In the genomic region with DNA sequence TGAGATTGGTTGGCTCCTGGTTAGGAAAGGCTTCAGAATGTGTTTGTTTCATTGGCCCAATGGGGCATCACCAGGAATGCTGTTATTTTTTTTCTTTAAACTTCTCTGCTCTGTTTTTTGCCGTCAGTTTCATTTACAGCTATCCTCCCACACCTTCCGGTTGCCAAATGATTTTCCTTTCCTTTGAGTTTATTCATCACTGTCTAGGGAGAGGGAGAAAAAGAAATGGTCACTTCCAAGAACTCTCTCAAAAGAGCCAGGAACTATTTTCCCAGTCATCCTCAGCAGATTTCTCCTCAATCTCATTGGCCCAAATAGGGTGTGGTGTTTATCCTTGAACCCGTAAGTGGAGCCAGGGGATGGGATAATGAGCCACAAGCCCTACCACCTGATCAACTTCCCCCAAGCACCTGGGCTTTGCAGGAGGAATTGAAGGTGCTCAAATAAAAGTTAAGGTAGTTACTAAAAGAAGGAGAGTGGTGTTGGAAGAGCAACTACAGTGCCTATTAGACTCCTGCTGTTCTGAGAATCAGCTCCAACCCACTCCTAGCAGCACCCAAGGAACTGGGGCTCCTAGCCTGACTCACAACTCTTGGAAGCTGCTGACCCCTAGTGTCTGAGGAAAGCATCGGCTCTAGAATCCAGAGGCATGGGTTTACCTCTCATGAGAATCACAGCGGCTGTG, we compare ENCODE assay signal across 8 cellular contexts. TPM values are rescaled to one million over a fixed set of nuclear protein-coding genes. Genes with fewer than 3 reads are reported as not detected.
DNase-seq lines count a peak whose midpoint lies in the region; ATAC-seq and TF ChIP-seq lines count a peak whose summit lies in the region.

No MANE protein-coding gene starts in this region.

- intact Hi-C loops in transverse colon (cut with DNase I; ENCODE audit: low total_unique reads) = loop anchor here (1.0 to 5.0 kb wide), 2 partner anchors 43 to 189 kb away; no protein-coding TSS in a partner anchor

- TF ChIP-seq EP300 in transverse colon (IDR thresholded peaks at IDR 0.05; ENCODE audit: low read depth) = no peak

- no peak overlapping the region for H3K18ac ChIP-seq in mesendoderm (ENCODE audit: low read length)

- H3K27ac ChIP-seq in mesendoderm (ENCODE audit: low read depth, low read length) = no peak overlapping the region
- H3K27ac ChIP-seq in transverse colon = peak overlapping the region; percentile 42 to 73 (median 62)

- DNase-seq in AG09319 (ENCODE audit: extremely low read depth, low read depth) (peak; percentile 73), NCI-H1048 (lab: John Stamatoyannopoulos, UW) (peak; percentile 40), SK-MEL-5 (ENCODE audit: low read depth, low spot score) (peak; percentile 88), ecto neural progenitor cell (ENCODE audit: low spot score) (peak; percentile 62), mesendoderm (peak; percentile 94), transverse colon (peak; percentile 73)

- H3K36me3 ChIP-seq in mesendoderm (ENCODE audit: control insufficient read depth, insufficient read depth, low read length) = no peaks in the 10 kb centered on the region
- H3K36me3 ChIP-seq in transverse colon = no peaks in the 10 kb centered on the region

- in situ Hi-C loops in SK-MEL-5 (cut with HindIII; ENCODE audit: low pct_unique_long_range_greater_than_20kb, low sequenced_read_pairs) (no loop called here), transverse colon (cut with MboI; ENCODE audit: low pct_ligation_motif_present in 1 of 4, low pct_unique_long_range_greater_than_20kb in 1 of 4, low sequenced_read_pairs in 3 of 4) (loop anchor here (5.0 to 25.0 kb wide), 4 partner anchors 188 to 968 kb away; no protein-coding TSS in a partner anchor)

- H3K9ac ChIP-seq in mesendoderm (ENCODE audit: low read length) = no peak overlapping the region

- H2BK5ac ChIP-seq in mesendoderm (ENCODE audit: low read length) = no peak overlapping the region

- no peak overlapping the region for H3K56ac ChIP-seq in mesendoderm (ENCODE audit: low read length)

- H3K4me3 ChIP-seq in mesendoderm (ENCODE audit: low read length) = no peak overlapping the region
- no peak overlapping the region for H3K4me3 ChIP-seq in transverse colon

- H3K27me3 ChIP-seq in mesendoderm (ENCODE audit: insufficient read depth, low read length, poor library complexity) (no peaks in the 10 kb centered on the region), transverse colon (no peaks in the 10 kb centered on the region)

- peaks cover 6% of the 10 kb centered on the region for H3K79me1 ChIP-seq in mesendoderm (ENCODE audit: low read length)

- WGBS in mesendoderm (ENCODE audit: extremely low coverage, insufficient coverage, low lambda C conversion rate) = no CpG with 5 or more reads among the region's 5 CpGs
- 11 to 44% methylated on average over 3 to 5 of the region's 5 CpGs for WGBS in transverse colon (ENCODE audit: low coverage in 1 of 2), 2 donors

- no peak overlapping the region for H3K4ac ChIP-seq in mesendoderm (ENCODE audit: low read depth, low read length)

- no peak overlapping the region for H4K5ac ChIP-seq in mesendoderm (ENCODE audit: low read length)

- H4K8ac ChIP-seq in mesendoderm (ENCODE audit: low read depth, low read length) = no peak overlapping the region

- H3K23ac ChIP-seq in mesendoderm (ENCODE audit: low read length) = no peak overlapping the region

- H2AK5ac ChIP-seq in mesendoderm (ENCODE audit: low read length) = no peak overlapping the region

- H3K4me1 ChIP-seq in mesendoderm (ENCODE audit: control insufficient read depth, low read depth, low read length) = peaks cover 2% of the 10 kb centered on the region
- H3K4me1 ChIP-seq in transverse colon = peaks cover 0 to 25% (median 7%) of the 10 kb centered on the region in 4 donors

- TF ChIP-seq POLR2A in transverse colon (IDR thresholded peaks at IDR 0.05) = no peak

- ATAC-seq in GM18498 (IDR thresholded peaks at IDR 0.05; ENCODE audit: unreplicated experiment) = peak; percentile 95
- peak; percentile 95 for ATAC-seq in HG02678 (IDR thresholded peaks at IDR 0.05; ENCODE audit: unreplicated experiment)

- peaks cover 1% of the 10 kb centered on the region for H3K79me2 ChIP-seq in mesendoderm (ENCODE audit: control insufficient read depth, insufficient read depth, low read length)

- peak; percentile 99 for TF ChIP-seq CTCF in AG09319 (IDR thresholded peaks at IDR 0.05; ENCODE audit: low read depth, low read length)
- peak; percentile 76 to 88 (median 82) for TF ChIP-seq CTCF in transverse colon (IDR thresholded peaks at IDR 0.05)

- H2BK120ac ChIP-seq in mesendoderm (ENCODE audit: low read depth, low read length) = no peak overlapping the region

- no peak overlapping the region for H2BK15ac ChIP-seq in mesendoderm (replicated peaks; ENCODE audit: low read depth)

- no peak overlapping the region for H3K4me2 ChIP-seq in mesendoderm (ENCODE audit: low read length)

- no peaks in the 10 kb centered on the region for H3K9me3 ChIP-seq in transverse colon

RNA-seq across cellular contexts. Expression of a gene that starts 34.8 kb away (rescaled TPM):
- total RNA-seq in SK-MEL-5 (2014; rRNA removed; shearing (Covaris generic)) = 0.03 and 0.08 TPM in 2 replicates
- polyA plus RNA-seq in SK-MEL-5 (2015; cell fraction: cytosol; rRNA removed) = not detected in 2 replicates
- 1.3 and 1.5 TPM in 2 replicates for polyA plus RNA-seq in SK-MEL-5 (2015; cell fraction: nucleus; rRNA removed)
- 6.3 TPM for polyA plus RNA-seq in mesendoderm (2013, experiment 1 of 2)
- 7.4 TPM for polyA plus RNA-seq in mesendoderm (2013, experiment 2 of 2)
- total RNA-seq in transverse colon = 1 to 10 TPM in 2 of 4 donors, under 1 TPM in 2; 0.20 to 7.5 (median 2.5) TPM

Comparison
In these comparisons a context has a peak if more than half of its experiments do, and no peak if none do; other contexts are left out.
1. DNase-seq: peak in every context shown above with its lines; median percentile 94 in mesendoderm; 88 in SK-MEL-5; 73 in AG09319; 73 in transverse colon; 62 in ecto neural progenitor cell; 40 in NCI-H1048.